Comparison of ENCODE assay signal across 10 cellular contexts in the genomic region with DNA sequence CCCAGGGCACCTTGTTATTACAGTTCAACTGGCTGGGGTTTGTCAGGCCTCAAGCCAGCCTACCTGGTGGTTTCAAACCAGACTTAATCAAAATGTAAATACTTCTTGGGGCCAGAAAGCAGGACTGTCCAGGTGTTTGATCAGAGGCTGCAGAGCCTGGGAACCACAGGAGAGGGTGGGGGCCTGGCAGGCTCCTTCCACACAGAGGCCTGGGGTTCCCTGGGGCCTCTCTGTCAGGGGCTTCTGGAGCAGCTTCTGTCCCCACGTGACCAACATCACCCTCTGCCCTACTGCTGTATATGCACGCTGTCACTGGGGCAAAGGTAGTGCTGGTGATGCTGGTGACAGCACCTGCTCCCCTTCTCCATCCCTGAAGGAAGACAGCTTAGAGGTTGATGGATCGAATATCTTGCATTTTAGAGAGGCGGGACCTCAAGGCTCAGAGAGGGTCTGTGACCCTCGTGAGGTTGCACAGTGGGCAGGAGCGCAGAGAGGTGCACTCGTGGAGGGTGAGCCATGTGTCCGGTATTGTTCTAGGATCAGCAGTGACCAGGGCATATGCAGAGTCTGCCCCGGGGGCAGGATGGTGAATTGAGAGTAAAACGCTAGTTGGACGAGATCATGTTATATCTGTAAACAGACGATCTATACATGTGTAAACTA.
DNase-seq lines count a peak whose midpoint lies in the region; ATAC-seq and TF ChIP-seq lines count a peak whose summit lies in the region.
"Had no signal": no experiment of that assay in that cellular context is flagged by ENCODE, and none has a peak within 500 bp of the region (broad histone marks: within the 10 kb centered on the region; RNA-seq: fewer than 3 reads in every experiment).

No MANE protein-coding gene starts in this region.

- H3K36me3 ChIP-seq in hepatocyte (replicated peaks; ENCODE audit: insufficient read depth, low read depth) = no peaks in the 10 kb centered on the region
- no peaks in the 10 kb centered on the region for H3K36me3 ChIP-seq in thoracic aorta

- peak overlapping the region; percentile 47 for H3K4me2 ChIP-seq in hepatocyte

- peaks cover 89% of the 10 kb centered on the region for H3K4me1 Mint-ChIP-seq in activated CD8-positive, alpha-beta memory T cell treated with anti-CD3 and anti-CD28 coated beads, Interleukin-2, amount 10 ng/mL, durations not matched to agents 7 days and 5 days

- no peak for DNase-seq in activated CD8-positive, alpha-beta memory T cell treated with anti-CD3 and anti-CD28 coated beads, Interleukin-2, amount 10 ng/mL, durations not matched to agents 7 days and 5 days
- DNase-seq in activated CD8-positive, alpha-beta memory T cell treated with anti-CD3 and anti-CD28 coated beads, Interleukin-2, amount 50 U/mL, for 48 hours = no peak
- no peak for DNase-seq in RWPE1 (ENCODE audit: low spot score)
- DNase-seq in hepatocyte (ENCODE audit: low spot score) = peak; percentile 80
- DNase-seq in thoracic aorta (ENCODE audit: low spot score) = no peak
- DNase-seq in NCI-H82 (lab: John Stamatoyannopoulos, UW) = no peak
- DNase-seq in KG1 (lab: John Stamatoyannopoulos, UW) = no peak
- DNase-seq: activated CD8-positive, alpha-beta memory T cell treated with anti-CD3 and anti-CD28 coated beads, Interleukin-2, amount 50 U/mL, for 4 hours; PC-3 had no signal

- H3K36me3 Mint-ChIP-seq in activated CD8-positive, alpha-beta memory T cell treated with anti-CD3 and anti-CD28 coated beads, Interleukin-2, amount 10 ng/mL, durations not matched to agents 7 days and 5 days = peaks cover 3% of the 10 kb centered on the region

- ATAC-seq in activated CD8-positive, alpha-beta memory T cell treated with anti-CD3 and anti-CD28 coated beads, Interleukin-2, amount 10 ng/mL, durations not matched to agents 7 days and 5 days = no peak
- ATAC-seq in thoracic aorta (ENCODE audit: insufficient number of reproducible peaks, low FRiP score, low read depth) = no peak
- ATAC-seq in HG02840 (IDR thresholded peaks at IDR 0.05; ENCODE audit: low FRiP score, unreplicated experiment) = no peak
- ATAC-seq: PC-3 had no signal

- H3K27ac Mint-ChIP-seq in activated CD8-positive, alpha-beta memory T cell treated with anti-CD3 and anti-CD28 coated beads, Interleukin-2, amount 10 ng/mL, durations not matched to agents 7 days and 5 days = peak overlapping the region; percentile 95

- H3K4me3 Mint-ChIP-seq in activated CD8-positive, alpha-beta memory T cell treated with anti-CD3 and anti-CD28 coated beads, Interleukin-2, amount 10 ng/mL, durations not matched to agents 7 days and 5 days = no peak overlapping the region

- no peaks in the 10 kb centered on the region for H3K27me3 ChIP-seq in hepatocyte
- H3K27me3 ChIP-seq in thoracic aorta (replicated peaks; ENCODE audit: insufficient read depth) = no peaks in the 10 kb centered on the region

- TF ChIP-seq CTCF in RWPE1 (conservative IDR thresholded peaks at IDR 0.05; ENCODE audit: low read depth) (no peak), hepatocyte (IDR thresholded peaks at IDR 0.05; ENCODE audit: poor library complexity) (no peak), thoracic aorta (IDR thresholded peaks at IDR 0.05) (no peak)

- POLR2A ChIA-PET in RWPE1 (lab: Yijun Ruan, JAX; ENCODE audit: low non-redundant PET) = no interaction called here

- no peak overlapping the region for H3K4me3 ChIP-seq in hepatocyte
- no peak overlapping the region for H3K4me3 ChIP-seq in thoracic aorta

- WGBS in hepatocyte (ENCODE audit: low lambda C conversion rate, missing lambda C conversion rate) = 64% methylated on average over 12 of the region's 12 CpGs

- H3K4me1 ChIP-seq in hepatocyte (ENCODE audit: insufficient read depth) (peaks cover 33% of the 10 kb centered on the region), thoracic aorta (ENCODE audit: control insufficient read depth in 1 of 2, low read depth in 2 of 2) (peaks cover 35 to 89% of the 10 kb centered on the region in 2 donors)

- peaks cover 55% of the 10 kb centered on the region for H3K79me2 ChIP-seq in hepatocyte

- H4K20me1 ChIP-seq in hepatocyte (ENCODE audit: insufficient read depth, poor library complexity, severe bottlenecking) = no peaks in the 10 kb centered on the region

- H3K9me3 Mint-ChIP-seq in activated CD8-positive, alpha-beta memory T cell treated with anti-CD3 and anti-CD28 coated beads, Interleukin-2, amount 10 ng/mL, durations not matched to agents 7 days and 5 days (ENCODE audit: low read depth) = no peaks in the 10 kb centered on the region

- no peaks in the 10 kb centered on the region for H3K9me2 ChIP-seq in hepatocyte (replicated peaks; ENCODE audit: insufficient read depth)

- H3K9me3 ChIP-seq in hepatocyte (ENCODE audit: low read depth) (no peaks in the 10 kb centered on the region), thoracic aorta (no peaks in the 10 kb centered on the region)

- CTCF ChIA-PET in activated CD8-positive, alpha-beta memory T cell treated with anti-CD3 and anti-CD28 coated beads, Interleukin-2, amount 10 ng/mL, durations not matched to agents 7 days and 5 days (lab: Charles Lee) = interaction anchor here (0.8 to 13.5 kb wide), 5 partner anchors 9 to 95 kb away, joined by 3 to 114 read pairs (median 6); partner anchors contain the start of gene GRK5
- CTCF ChIA-PET in RWPE1 (lab: Yijun Ruan, JAX) = interaction anchor here (0.7 kb wide), 1 partner anchor 96 kb away, joined by 3 read pairs; no protein-coding TSS in a partner anchor

- no peak overlapping the region for H2AFZ ChIP-seq in hepatocyte

- no peaks in the 10 kb centered on the region for H3K27me3 Mint-ChIP-seq in activated CD8-positive, alpha-beta memory T cell treated with anti-CD3 and anti-CD28 coated beads, Interleukin-2, amount 10 ng/mL, durations not matched to agents 7 days and 5 days

- H3K27ac ChIP-seq in RWPE1 = 0 out of 2 replicates have a peak overlapping the region, but pooled peaks have one; percentile 11
- H3K27ac ChIP-seq in hepatocyte = peak overlapping the region; percentile 88
- peak overlapping the region; percentile 72 to 73 for H3K27ac ChIP-seq in thoracic aorta

Comparison
In these comparisons a context has a peak if more than half of its experiments do, and no peak if none do; other contexts are left out.
1. H3K27ac ChIP-seq: peak in every context shown above with its lines; median percentile 88 in hepatocyte; 72 in thoracic aorta; 11 in RWPE1.